Comparison of ENCODE assay signal across 8 cellular contexts in genomic region chr3:160941885-160942494, GRCh38.
A peak's percentile ranks its signal among the peaks of the same experiment; 100 is the strongest.
DNase-seq lines count a peak whose midpoint lies in the region; ATAC-seq and TF ChIP-seq lines count a peak whose summit lies in the region.

No MANE protein-coding gene starts in this region.

- no peak overlapping the region for H3K4me3 Mint-ChIP-seq in activated CD8-positive, alpha-beta T cell treated with anti-CD3 and anti-CD28 coated beads, Interleukin-2, amount 10 ng/mL, durations not matched to agents 7 days and 5 days
- no peak overlapping the region for H3K4me3 Mint-ChIP-seq in nephron progenitor cell

- H3K4me1 Mint-ChIP-seq in activated CD8-positive, alpha-beta T cell treated with anti-CD3 and anti-CD28 coated beads, Interleukin-2, amount 10 ng/mL, durations not matched to agents 7 days and 5 days (ENCODE audit: low read depth) = no peaks in the 10 kb centered on the region
- H3K4me1 Mint-ChIP-seq in nephron progenitor cell = no peaks in the 10 kb centered on the region

- POLR2A ChIA-PET in activated CD8-positive, alpha-beta T cell treated with anti-CD3 and anti-CD28 coated beads, Interleukin-2, amount 10 ng/mL, durations not matched to agents 7 days and 5 days (lab: Charles Lee) = no interaction called here

- DNase-seq in HL-60 (ENCODE audit: low read depth in 1 of 2, low spot score in 1 of 2) (peak in 1 of 2 experiments; percentile 62), epithelial cell of esophagus (ENCODE audit: low read depth) (peak; percentile 74), nephron progenitor cell (peak; percentile 75), thoracic aorta (ENCODE audit: low spot score) (peak; percentile 36), GF-D8 (lab: John Stamatoyannopoulos, UW) (no peak)
- peak; percentile 83 for DNase-seq in activated CD8-positive, alpha-beta T cell treated with anti-CD3 and anti-CD28 coated beads, Interleukin-2, amount 10 ng/mL, durations not matched to agents 7 days and 5 days

- H3K4me1 ChIP-seq in thoracic aorta (ENCODE audit: control insufficient read depth in 1 of 2, low read depth in 2 of 2) = no peaks in the 10 kb centered on the region

- H3K9me3 Mint-ChIP-seq in activated CD8-positive, alpha-beta T cell treated with anti-CD3 and anti-CD28 coated beads, Interleukin-2, amount 10 ng/mL, durations not matched to agents 7 days and 5 days (ENCODE audit: insufficient read depth) = no peaks in the 10 kb centered on the region
- H3K9me3 Mint-ChIP-seq in nephron progenitor cell = peaks cover 16% of the 10 kb centered on the region

- H3K9me3 ChIP-seq in thoracic aorta = no peaks in the 10 kb centered on the region

- H3K27me3 ChIP-seq in HL-60 (ENCODE audit: insufficient read depth, poor library complexity, severe bottlenecking) (no peaks in the 10 kb centered on the region), thoracic aorta (replicated peaks; ENCODE audit: insufficient read depth) (no peaks in the 10 kb centered on the region)

- TF ChIP-seq CTCF in C4-2B (conservative IDR thresholded peaks at IDR 0.05) (peak; percentile 90), HL-60 (IDR thresholded peaks at IDR 0.05; ENCODE audit: insufficient read depth, low read length) (peak; percentile 56), epithelial cell of esophagus (IDR thresholded peaks at IDR 0.05; ENCODE audit: insufficient read depth, low read depth, low read length, missing control alignments) (peak; percentile 81), nephron progenitor cell (IDR thresholded peaks at IDR 0.05) (peak; percentile 75), thoracic aorta (IDR thresholded peaks at IDR 0.05) (peak; percentile 83)

- ATAC-seq in GM21367 (IDR thresholded peaks at IDR 0.05; ENCODE audit: unreplicated experiment) (peak; percentile 86), thoracic aorta (ENCODE audit: insufficient number of reproducible peaks, low FRiP score, low read depth) (no peak)
- peak; percentile 68 for ATAC-seq in activated CD8-positive, alpha-beta T cell treated with anti-CD3 and anti-CD28 coated beads, Interleukin-2, amount 10 ng/mL, durations not matched to agents 7 days and 5 days

- H3K4me3 ChIP-seq in HL-60 (replicated peaks; ENCODE audit: insufficient read depth, low read length) = no peak overlapping the region
- H3K4me3 ChIP-seq in epithelial cell of esophagus (ENCODE audit: low read length) = no peak overlapping the region
- no peak overlapping the region for H3K4me3 ChIP-seq in thoracic aorta

- H3K36me3 Mint-ChIP-seq in activated CD8-positive, alpha-beta T cell treated with anti-CD3 and anti-CD28 coated beads, Interleukin-2, amount 10 ng/mL, durations not matched to agents 7 days and 5 days (ENCODE audit: low read depth) = no peaks in the 10 kb centered on the region
- peaks cover 12% of the 10 kb centered on the region for H3K36me3 Mint-ChIP-seq in nephron progenitor cell (ENCODE audit: low read depth)

- H3K27me3 Mint-ChIP-seq in activated CD8-positive, alpha-beta T cell treated with anti-CD3 and anti-CD28 coated beads, Interleukin-2, amount 10 ng/mL, durations not matched to agents 7 days and 5 days (ENCODE audit: low read depth) = peaks cover 3% of the 10 kb centered on the region
- no peaks in the 10 kb centered on the region for H3K27me3 Mint-ChIP-seq in nephron progenitor cell (ENCODE audit: low read depth, poor library complexity)

- H3K27ac ChIP-seq in C4-2B (no peak overlapping the region), HL-60 (replicated peaks) (no peak overlapping the region), thoracic aorta (no peak overlapping the region)

- no peaks in the 10 kb centered on the region for H3K36me3 ChIP-seq in thoracic aorta

- no peak overlapping the region for H3K27ac Mint-ChIP-seq in activated CD8-positive, alpha-beta T cell treated with anti-CD3 and anti-CD28 coated beads, Interleukin-2, amount 10 ng/mL, durations not matched to agents 7 days and 5 days
- no peak overlapping the region for H3K27ac Mint-ChIP-seq in nephron progenitor cell

- CTCF ChIA-PET in activated CD8-positive, alpha-beta T cell treated with anti-CD3 and anti-CD28 coated beads, Interleukin-2, amount 10 ng/mL, durations not matched to agents 7 days and 5 days (lab: Charles Lee) = interaction anchor here (0.7 to 4.7 kb wide), 26 partner anchors 10 to 443 kb away, joined by 3 to 37 read pairs (median 4); no protein-coding TSS in a partner anchor
